ENCODE assay signal across 37 cellular contexts in genomic region chr5:151537044-151537443, GRCh38. TPM values are rescaled to one million over a fixed set of nuclear protein-coding genes. Genes with fewer than 3 reads are reported as not detected.
"Had no signal": no experiment of that assay in that cellular context is flagged by ENCODE, and none has a peak within 500 bp of the region (broad histone marks: within the 10 kb centered on the region; RNA-seq: fewer than 3 reads in every experiment).

No MANE protein-coding gene starts in this region.

- H3K27ac Mint-ChIP-seq: activated naive CD4-positive, alpha-beta T cell treated with anti-CD3 and anti-CD28 coated beads for 36 hours; activated naive CD4-positive, alpha-beta T cell treated with anti-CD3 and anti-CD28 coated beads, Interleukin-2, amount 10 ng/mL, durations not matched to agents 7 days and 5 days; activated naive CD4-positive, alpha-beta T cell treated with anti-CD3 and anti-CD28 coated beads, Interleukin-2, amount 50 U/mL, for 24 hours; activated naive CD8-positive, alpha-beta T cell; activated naive CD8-positive, alpha-beta T cell treated with anti-CD3 and anti-CD28 coated beads for 36 hours; activated naive CD8-positive, alpha-beta T cell treated with anti-CD3 and anti-CD28 coated beads, Interleukin-2, amount 10 ng/mL, durations not matched to agents 7 days and 5 days; activated naive CD8-positive, alpha-beta T cell treated with anti-CD3 and anti-CD28 coated beads, Interleukin-2, amount 50 U/mL, for 24 hours; activated T-cell treated with anti-CD3 and anti-CD28 coated beads, Interleukin-2, amount 50 U/mL, for 24 hours; activated T-helper 1 cell treated with anti-CD3 and anti-CD28 coated beads, Interleukin-12 subunit alpha, Interleukin-12 subunit beta, Interleukin-2, Interleukin-4 antibody, amounts not matched to agents 30 ng/mL and 10 ng/mL and 1 ng/mL, durations not matched to agents 14 hours and 24 hours and 36 hours; activated T-helper 17 cell treated with anti-CD3 and anti-CD28 coated beads, Interleukin-2, amount 50 U/mL, for 72 hours; activated T-helper 2 cell treated with anti-CD3 and anti-CD28 coated beads, Interferon-gamma antibody, Interleukin-2, Interleukin-4, amounts not matched to agents 10 μg/mL and 5 μg/mL and 100 μg/mL, durations not matched to agents 14 hours and 24 hours and 36 hours; brain had no signal

- H3K27ac ChIP-seq: adrenal gland, ascending aorta, body of pancreas, breast epithelium, cardiac muscle cell had no signal

- ATAC-seq: activated naive CD4-positive, alpha-beta T cell treated with anti-CD3 and anti-CD28 coated beads, Interleukin-2, amount 50 U/mL, for 72 hours; activated naive CD8-positive, alpha-beta T cell treated with anti-CD3 and anti-CD28 coated beads, Interleukin-2, amount 50 U/mL, for 24 hours; activated T-cell treated with anti-CD3 and anti-CD28 coated beads, Interleukin-2, amount 50 U/mL, for 4 hours; activated T-helper 17 cell treated with anti-CD3 and anti-CD28 coated beads, Interleukin-2, amount 50 U/mL, for 72 hours; body of pancreas had no signal

- H3K4me1 ChIP-seq: adrenal gland, ascending aorta, body of pancreas, breast epithelium had no signal

- FAIRE-seq: bronchial epithelial cell, colon had no signal

- H3K4me3 Mint-ChIP-seq: activated naive CD4-positive, alpha-beta T cell treated with anti-CD3 and anti-CD28 coated beads for 36 hours; activated naive CD4-positive, alpha-beta T cell treated with anti-CD3 and anti-CD28 coated beads, Interleukin-2, amount 10 ng/mL, durations not matched to agents 7 days and 5 days; activated naive CD4-positive, alpha-beta T cell treated with anti-CD3 and anti-CD28 coated beads, Interleukin-2, amount 50 U/mL, for 24 hours; activated naive CD8-positive, alpha-beta T cell; activated naive CD8-positive, alpha-beta T cell treated with anti-CD3 and anti-CD28 coated beads for 36 hours; activated naive CD8-positive, alpha-beta T cell treated with anti-CD3 and anti-CD28 coated beads, Interleukin-2, amount 10 ng/mL, durations not matched to agents 7 days and 5 days; activated naive CD8-positive, alpha-beta T cell treated with anti-CD3 and anti-CD28 coated beads, Interleukin-2, amount 50 U/mL, for 24 hours; activated T-cell treated with anti-CD3 and anti-CD28 coated beads, Interleukin-2, amount 50 U/mL, for 24 hours; activated T-cell treated with anti-CD3 and anti-CD28 coated beads, Interleukin-2, amount 50 U/mL, for 4 hours; activated T-helper 1 cell treated with anti-CD3 and anti-CD28 coated beads, Interleukin-12 subunit alpha, Interleukin-12 subunit beta, Interleukin-2, Interleukin-4 antibody, amounts not matched to agents 30 ng/mL and 10 ng/mL and 1 ng/mL, durations not matched to agents 14 hours and 24 hours and 36 hours; activated T-helper 17 cell treated with anti-CD3 and anti-CD28 coated beads, Interleukin-2, amount 50 U/mL, for 72 hours; brain; central memory CD8-positive, alpha-beta T cell had no signal

- H3K4me3 ChIP-seq: adrenal gland, ascending aorta, body of pancreas, breast epithelium, cardiac muscle cell had no signal

- H3K9me3 ChIP-seq: adrenal gland, ascending aorta, body of pancreas, breast epithelium had no signal

- H3K4me1 Mint-ChIP-seq: activated naive CD4-positive, alpha-beta T cell treated with anti-CD3 and anti-CD28 coated beads, Interleukin-2, amount 10 ng/mL, durations not matched to agents 7 days and 5 days; activated naive CD4-positive, alpha-beta T cell treated with anti-CD3 and anti-CD28 coated beads, Interleukin-2, amount 50 U/mL, for 24 hours; activated naive CD8-positive, alpha-beta T cell treated with anti-CD3 and anti-CD28 coated beads for 36 hours; activated naive CD8-positive, alpha-beta T cell treated with anti-CD3 and anti-CD28 coated beads, Interleukin-2, amount 50 U/mL, for 24 hours; central memory CD8-positive, alpha-beta T cell had no signal

- H3K36me3 Mint-ChIP-seq: activated naive CD4-positive, alpha-beta T cell treated with anti-CD3 and anti-CD28 coated beads, Interleukin-2, amount 10 ng/mL, durations not matched to agents 7 days and 5 days; activated naive CD4-positive, alpha-beta T cell treated with anti-CD3 and anti-CD28 coated beads, Interleukin-2, amount 50 U/mL, for 24 hours; activated naive CD4-positive, alpha-beta T cell treated with anti-CD3 and anti-CD28 coated beads, Interleukin-2, amount 50 U/mL, for 72 hours; activated naive CD8-positive, alpha-beta T cell; activated naive CD8-positive, alpha-beta T cell treated with anti-CD3 and anti-CD28 coated beads for 36 hours; activated naive CD8-positive, alpha-beta T cell treated with anti-CD3 and anti-CD28 coated beads, Interleukin-2, amount 10 ng/mL, durations not matched to agents 7 days and 5 days; brain had no signal

- H3K27me3 ChIP-seq: adrenal gland, ascending aorta, body of pancreas, breast epithelium had no signal

- H3K36me3 ChIP-seq: adrenal gland, ascending aorta, breast epithelium, cardiac muscle cell had no signal

- DNase-seq: activated effector memory CD4-positive, alpha-beta T cell treated with anti-CD3 and anti-CD28 coated beads, Interleukin-2, amount 50 U/mL, for 16 hours; activated effector memory CD4-positive, alpha-beta T cell treated with Interleukin-2 at 50 U/mL for 16 hours; activated gamma-delta T cell; activated gamma-delta T cell treated with Interleukin-2 at 50 U/mL for 16 hours; activated naive CD4-positive, alpha-beta T cell; activated naive CD4-positive, alpha-beta T cell treated with anti-CD3 and anti-CD28 coated beads for 36 hours; activated naive CD4-positive, alpha-beta T cell treated with anti-CD3 and anti-CD28 coated beads, Interleukin-2, amount 10 ng/mL, durations not matched to agents 7 days and 5 days; activated naive CD4-positive, alpha-beta T cell treated with anti-CD3 and anti-CD28 coated beads, Interleukin-2, amount 50 U/mL, for 16 hours; activated naive CD4-positive, alpha-beta T cell treated with Interleukin-2 at 50 U/mL for 16 hours; activated naive CD8-positive, alpha-beta T cell treated with anti-CD3 and anti-CD28 coated beads for 36 hours; activated naive CD8-positive, alpha-beta T cell treated with anti-CD3 and anti-CD28 coated beads, Interleukin-2, amount 10 ng/mL, durations not matched to agents 7 days and 5 days; activated naive CD8-positive, alpha-beta T cell treated with anti-CD3 and anti-CD28 coated beads, Interleukin-2, amount 50 U/mL, for 24 hours; activated T-cell treated with anti-CD3 and anti-CD28 coated beads for 4 hours; activated T-cell treated with anti-CD3 and anti-CD28 coated beads, Interleukin-2, amount 50 U/mL, for 24 hours; activated T-cell treated with anti-CD3 and anti-CD28 coated beads, Interleukin-2, amount 50 U/mL, for 4 hours; activated T-cell treated with anti-CD3 and anti-CD28 coated beads, Interleukin-2, amount 50 U/mL, for 48 hours; adrenal gland; amniotic stem cell; amygdala; anterior cingulate cortex; aorta; body of pancreas; central memory CD4-positive, alpha-beta T cell; cerebellar nuclear complex had no signal

- H3K9me3 Mint-ChIP-seq: activated naive CD4-positive, alpha-beta T cell treated with anti-CD3 and anti-CD28 coated beads for 36 hours; activated naive CD4-positive, alpha-beta T cell treated with anti-CD3 and anti-CD28 coated beads, Interleukin-2, amount 10 ng/mL, durations not matched to agents 7 days and 5 days; activated naive CD4-positive, alpha-beta T cell treated with anti-CD3 and anti-CD28 coated beads, Interleukin-2, amount 50 U/mL, for 24 hours; activated naive CD4-positive, alpha-beta T cell treated with anti-CD3 and anti-CD28 coated beads, Interleukin-2, amount 50 U/mL, for 72 hours; activated naive CD8-positive, alpha-beta T cell treated with anti-CD3 and anti-CD28 coated beads for 36 hours; activated naive CD8-positive, alpha-beta T cell treated with anti-CD3 and anti-CD28 coated beads, Interleukin-2, amount 10 ng/mL, durations not matched to agents 7 days and 5 days; activated naive CD8-positive, alpha-beta T cell treated with anti-CD3 and anti-CD28 coated beads, Interleukin-2, amount 50 U/mL, for 24 hours; activated T-cell treated with anti-CD3 and anti-CD28 coated beads, Interleukin-2, amount 50 U/mL, for 24 hours; activated T-cell treated with anti-CD3 and anti-CD28 coated beads, Interleukin-2, amount 50 U/mL, for 4 hours; activated T-helper 1 cell treated with anti-CD3 and anti-CD28 coated beads, Interleukin-12 subunit alpha, Interleukin-12 subunit beta, Interleukin-2, Interleukin-4 antibody, amounts not matched to agents 30 ng/mL and 10 ng/mL and 1 ng/mL, durations not matched to agents 14 hours and 24 hours and 36 hours; activated T-helper 17 cell treated with anti-CD3 and anti-CD28 coated beads, Interleukin-2, amount 50 U/mL, for 72 hours; activated T-helper 2 cell treated with anti-CD3 and anti-CD28 coated beads, Interferon-gamma antibody, Interleukin-2, Interleukin-4, amounts not matched to agents 10 μg/mL and 5 μg/mL and 100 μg/mL, durations not matched to agents 14 hours and 24 hours and 36 hours; brain; central memory CD8-positive, alpha-beta T cell had no signal

- H3K27me3 Mint-ChIP-seq: activated naive CD4-positive, alpha-beta T cell treated with anti-CD3 and anti-CD28 coated beads, Interleukin-2, amount 50 U/mL, for 24 hours; activated naive CD8-positive, alpha-beta T cell; activated naive CD8-positive, alpha-beta T cell treated with anti-CD3 and anti-CD28 coated beads for 36 hours; activated naive CD8-positive, alpha-beta T cell treated with anti-CD3 and anti-CD28 coated beads, Interleukin-2, amount 50 U/mL, for 24 hours; activated T-helper 17 cell treated with anti-CD3 and anti-CD28 coated beads, Interleukin-2, amount 50 U/mL, for 72 hours had no signal

RNA-seq across cellular contexts. Expression of gene FAT2, which starts 54.1 kb away (rescaled TPM):
- total RNA-seq: activated naive CD4-positive, alpha-beta T cell treated with anti-CD3 and anti-CD28 coated beads for 36 hours; activated naive CD4-positive, alpha-beta T cell treated with anti-CD3 and anti-CD28 coated beads, Interleukin-2, amount 50 U/mL, for 72 hours; activated naive CD8-positive, alpha-beta T cell treated with anti-CD3 and anti-CD28 coated beads for 36 hours; activated naive CD8-positive, alpha-beta T cell treated with anti-CD3 and anti-CD28 coated beads, Interleukin-2, amount 10 ng/mL, durations not matched to agents 7 days and 5 days; activated T-cell treated with anti-CD3 and anti-CD28 coated beads, Interleukin-2, amount 50 U/mL, for 4 hours; activated T-helper 1 cell treated with anti-CD3 and anti-CD28 coated beads, Interleukin-12 subunit alpha, Interleukin-12 subunit beta, Interleukin-2, Interleukin-4 antibody, amounts not matched to agents 30 ng/mL and 10 ng/mL and 1 ng/mL, durations not matched to agents 14 hours and 24 hours and 36 hours; activated T-helper 17 cell treated with anti-CD3 and anti-CD28 coated beads, Interleukin-2, amount 50 U/mL, for 72 hours; ascending aorta; body of pancreas had no signal
